8 cellular contexts compared by ENCODE assay signal in genomic region chr2:10043256-10043905, GRCh38. TPM values are rescaled to one million over a fixed set of nuclear protein-coding genes. Genes with fewer than 3 reads are reported as not detected.
DNase-seq lines count a peak whose midpoint lies in the region; ATAC-seq, FAIRE-seq and TF ChIP-seq lines count a peak whose summit lies in the region.

Gene KLF11, plus strand, starts transcription at chr2:10043550. Its CDS starts 167 bp downstream, at chr2:10043717.

- H2AFZ ChIP-seq in hepatocyte = peak within 1 kb of the TSS; percentile 62

- peak; percentile 77 for ATAC-seq in HG02678 (IDR thresholded peaks at IDR 0.05; ENCODE audit: unreplicated experiment)

- FAIRE-seq in urothelium cell line (lab: Jason Lieb, UNC) = peak; percentile 94

- no peaks in the 10 kb centered on the region for H3K9me3 ChIP-seq in hepatocyte (ENCODE audit: low read depth)

- no peaks in the 10 kb centered on the region for H3K36me3 ChIP-seq in hepatocyte (replicated peaks; ENCODE audit: insufficient read depth, low read depth)

- under 1% methylated on average over 51 of the region's 104 CpGs for WGBS in hepatocyte (ENCODE audit: low lambda C conversion rate, missing lambda C conversion rate)

- H3K4me3 ChIP-seq in astrocyte of the cerebellum (ENCODE audit: low read depth, low read length) = peak within 1 kb of the TSS; percentile 43
- H3K4me3 ChIP-seq in hepatocyte = peak within 1 kb of the TSS; percentile 58

- H3K79me2 ChIP-seq in hepatocyte = peaks cover 7% of the 10 kb centered on the region

- TF ChIP-seq CTCF in GM10266 (IDR thresholded peaks at IDR 0.05; ENCODE audit: control insufficient read depth, insufficient read depth, low read depth, missing control alignments) (no peak), astrocyte of the cerebellum (IDR thresholded peaks at IDR 0.05; ENCODE audit: low read depth, low read length, missing control alignments) (no peak), hepatocyte (IDR thresholded peaks at IDR 0.05; ENCODE audit: poor library complexity) (no peak)

- H3K27me3 ChIP-seq in hepatocyte = no peaks in the 10 kb centered on the region

- in situ Hi-C loops in astrocyte of the cerebellum (cut with HindIII; ENCODE audit: low sequenced_read_pairs) = loop anchor here (5.0 kb wide), 1 partner anchor 81 kb away; no protein-coding TSS in a partner anchor

- DNase-seq in GM10266 (ENCODE audit: extremely low spot score) (peak; percentile 90), NCI-H1436 treated with DMSO at 0.1 percent for 48 hours (lab: John Stamatoyannopoulos, UW) (peak; percentile 12), T-helper 9 cell (peak; percentile 74), astrocyte of the cerebellum (ENCODE audit: low read depth) (peak; percentile 39), hepatocyte (ENCODE audit: low spot score) (peak; percentile 97), renal cortical epithelial cell (ENCODE audit: low read depth) (peak; percentile 53), urothelium cell line (ENCODE audit: low spot score) (peak; percentile 98)

- peaks cover 14% of the 10 kb centered on the region for H3K4me1 ChIP-seq in hepatocyte (ENCODE audit: insufficient read depth)

- peak within 1 kb of the TSS; percentile 97 for H3K27ac ChIP-seq in hepatocyte

- peak within 1 kb of the TSS; percentile 93 for H3K4me2 ChIP-seq in hepatocyte

- no peaks in the 10 kb centered on the region for H3K9me2 ChIP-seq in hepatocyte (replicated peaks; ENCODE audit: insufficient read depth)

- H4K20me1 ChIP-seq in hepatocyte (ENCODE audit: insufficient read depth, poor library complexity, severe bottlenecking) = peaks cover 4% of the 10 kb centered on the region

RNA-seq across cellular contexts. Expression of gene KLF11, which starts in this region (rescaled TPM):
- 8.6 and 11.3 TPM in 2 replicates for total RNA-seq in hepatocyte
- polyA plus RNA-seq in hepatocyte = 7.7 and 10.2 TPM in 2 replicates
- total RNA-seq in renal cortical epithelial cell = 8.2 and 16.2 TPM in 2 replicates

Comparison
In these comparisons a context has a peak if more than half of its experiments do, and no peak if none do; other contexts are left out.
1. Peak in every context shown above with its lines: DNase-seq, ATAC-seq, H3K4me3 ChIP-seq and H3K27ac ChIP-seq.
2. DNase-seq: peak in every context shown above with its lines; median percentile 98 in urothelium cell line; 97 in hepatocyte; 90 in GM10266; 74 in T-helper 9 cell; 53 in renal cortical epithelial cell; 39 in astrocyte of the cerebellum; 12 in NCI-H1436 treated with DMSO at 0.1 percent for 48 hours.